Comparison of ENCODE assay signal across 18 cellular contexts in the genomic region with DNA sequence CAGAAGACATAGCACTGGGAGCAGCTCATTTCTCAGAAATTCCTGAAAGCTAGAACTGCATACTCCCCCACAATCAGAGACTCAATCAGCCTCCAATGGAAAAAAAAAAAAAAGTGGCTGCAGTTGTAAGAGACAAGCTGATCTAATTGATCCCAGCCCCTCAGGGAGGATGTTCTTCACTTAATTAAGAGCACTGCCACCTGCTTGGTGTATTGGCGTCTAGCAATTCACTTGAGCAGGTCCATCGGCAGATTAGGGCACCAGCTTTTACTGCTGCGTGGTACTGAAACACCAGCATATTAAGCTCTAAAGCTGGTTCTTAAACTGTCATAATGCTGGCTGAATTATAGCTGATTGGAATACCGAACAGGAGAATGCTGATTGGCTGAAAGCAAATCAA.
A peak's percentile ranks its signal among the peaks of the same experiment; 100 is the strongest.
DNase-seq lines count a peak whose midpoint lies in the region; ATAC-seq and TF ChIP-seq lines count a peak whose summit lies in the region.
"Had no signal": no experiment of that assay in that cellular context is flagged by ENCODE, and none has a peak within 500 bp of the region (broad histone marks: within the 10 kb centered on the region; RNA-seq: fewer than 3 reads in every experiment).

No MANE protein-coding gene starts in this region.

- H3K27me3 ChIP-seq in GM23338 (ENCODE audit: insufficient read depth), result no peaks in the 10 kb centered on the region
- no peaks in the 10 kb centered on the region for H3K27me3 ChIP-seq in mesendoderm (ENCODE audit: insufficient read depth, low read length, poor library complexity)

- H4K20me1 ChIP-seq in GM23338 (replicated peaks; ENCODE audit: insufficient read depth), result no peaks in the 10 kb centered on the region

- H3K27me3 Mint-ChIP-seq in GM23338 (ENCODE audit: insufficient read depth, low read depth, poor library complexity), result no peaks in the 10 kb centered on the region
- H3K27me3 Mint-ChIP-seq: IgD-negative memory B cell, T-helper 17 cell had no signal

- no peak overlapping the region for H2AK5ac ChIP-seq in mesendoderm (ENCODE audit: low read length)

- no peaks in the 10 kb centered on the region for H3K36me3 Mint-ChIP-seq in GM23338 (ENCODE audit: low read depth)
- H3K36me3 Mint-ChIP-seq: CD8-positive, alpha-beta T cell; IgD-negative memory B cell had no signal

- peaks cover 4% of the 10 kb centered on the region; the same call in 1 of the 2 replicates for H3K4me1 ChIP-seq in GM23338 (ENCODE audit: insufficient read depth)
- H3K4me1 ChIP-seq in mesendoderm (ENCODE audit: control insufficient read depth, low read depth, low read length), result no peaks in the 10 kb centered on the region

- no peaks in the 10 kb centered on the region for H3K79me1 ChIP-seq in mesendoderm (ENCODE audit: low read length)

- no peak overlapping the region for H3K4me3 Mint-ChIP-seq in GM23338
- H3K4me3 Mint-ChIP-seq: CD8-positive, alpha-beta T cell; IgD-negative memory B cell; T-helper 17 cell had no signal

- WGBS in mesendoderm (ENCODE audit: extremely low coverage, insufficient coverage, low lambda C conversion rate), result no CpG with 5 or more reads among the region's 4 CpGs

- peak; percentile 13 for DNase-seq in GM23338 (ENCODE audit: low spot score)
- DNase-seq in NCI-H82 (lab: John Stamatoyannopoulos, UW), result peak; percentile 97
- DNase-seq in mesendoderm, result peak; percentile 37
- DNase-seq in retina, result peak; percentile 21
- no peak for DNase-seq in COLO829 (ENCODE audit: low spot score)
- DNase-seq: C1 segment of cervical spinal cord; CD8-positive, alpha-beta T cell; MM.1S; NCI-H2029 treated with DMSO at 0.1 percent for 48 hours; NCI-H446 treated with DMSO at 0.1 percent for 48 hours; SHP77 treated with DMSO at 0.1 percent for 48 hours; T-helper 17 cell had no signal

- H3K56ac ChIP-seq in mesendoderm (ENCODE audit: low read length), result no peak overlapping the region

- H3K9ac ChIP-seq in mesendoderm (ENCODE audit: low read length), result no peak overlapping the region
- H3K9ac ChIP-seq: KMS-11 had no signal

- no peak overlapping the region for H2BK15ac ChIP-seq in mesendoderm (replicated peaks; ENCODE audit: low read depth)

- H3K27ac Mint-ChIP-seq in GM23338, result no peak overlapping the region
- H3K27ac Mint-ChIP-seq: CD8-positive, alpha-beta T cell; IgD-negative memory B cell; T-helper 17 cell had no signal

- H3K4me2 ChIP-seq in GM23338, result no peak overlapping the region
- no peak overlapping the region for H3K4me2 ChIP-seq in mesendoderm (ENCODE audit: low read length)
- H3K4me2 ChIP-seq: KMS-11 had no signal

- no peak for TF ChIP-seq CTCF in GM23338 (conservative IDR thresholded peaks at IDR 0.05; ENCODE audit: low read depth in 2 of 2)

- H3K79me2 ChIP-seq in GM23338 (replicated peaks; ENCODE audit: insufficient read depth) (no peaks in the 10 kb centered on the region), mesendoderm (ENCODE audit: control insufficient read depth, insufficient read depth, low read length) (no peaks in the 10 kb centered on the region)

- no peaks in the 10 kb centered on the region for H3K9me2 ChIP-seq in GM23338 (ENCODE audit: insufficient read depth)

- H3K36me3 ChIP-seq in GM23338 (ENCODE audit: insufficient read depth), result no peaks in the 10 kb centered on the region
- no peaks in the 10 kb centered on the region for H3K36me3 ChIP-seq in mesendoderm (ENCODE audit: control insufficient read depth, insufficient read depth, low read length)

- H3K23ac ChIP-seq in mesendoderm (ENCODE audit: low read length), result no peak overlapping the region

- H3K4me3 ChIP-seq in GM23338 (no peak overlapping the region), mesendoderm (ENCODE audit: low read length) (no peak overlapping the region)
- H3K4me3 ChIP-seq: SK-N-MC had no signal

- no peak overlapping the region for H2BK5ac ChIP-seq in mesendoderm (ENCODE audit: low read length)

- H3K27ac ChIP-seq in GM23338 (ENCODE audit: low read depth) (no peak overlapping the region), mesendoderm (ENCODE audit: low read depth, low read length) (no peak overlapping the region)
- H3K27ac ChIP-seq: HL-60, KMS-11, SK-N-MC had no signal

- H2BK120ac ChIP-seq in mesendoderm (ENCODE audit: low read depth, low read length), result no peak overlapping the region

- H2AFZ ChIP-seq in GM23338, result no peak overlapping the region; the same call in 1 of the 2 replicates

- H3K4ac ChIP-seq in mesendoderm (ENCODE audit: low read depth, low read length), result no peak overlapping the region

- ATAC-seq in GM23338, result no peak
- ATAC-seq in esophagus mucosa, result no peak
- ATAC-seq in GM19455 (IDR thresholded peaks at IDR 0.05; ENCODE audit: unreplicated experiment), result no peak
- ATAC-seq: CD8-positive, alpha-beta T cell; T-helper 17 cell had no signal

- H3K4me1 Mint-ChIP-seq in GM23338, result peaks cover 6% of the 10 kb centered on the region; the same call in 2 of the 3 replicates
- H3K4me1 Mint-ChIP-seq: IgD-negative memory B cell, T-helper 17 cell had no signal

- no peak overlapping the region for H4K5ac ChIP-seq in mesendoderm (ENCODE audit: low read length)

- no peak overlapping the region for H3K18ac ChIP-seq in mesendoderm (ENCODE audit: low read length)

- H4K8ac ChIP-seq in mesendoderm (ENCODE audit: low read depth, low read length), result no peak overlapping the region

- H3K9me3 Mint-ChIP-seq in GM23338, result no peaks in the 10 kb centered on the region

- no peaks in the 10 kb centered on the region for H3F3A ChIP-seq in GM23338 (replicated peaks; ENCODE audit: low read depth)

TF ChIP-seq in GM23338, 12 proteins besides CTCF, POLR2A, EP300 and RAD21:
- no peak for TF ChIP-seq NANOG (IDR thresholded peaks at IDR 0.05; ENCODE audit: borderline replicate concordance)
- TF ChIP-seq POLR2AphosphoS5 (IDR thresholded peaks at IDR 0.05; ENCODE audit: low read depth), result no peak
- TF ChIP-seq EZH2phosphoT487 (IDR thresholded peaks at IDR 0.05; ENCODE audit: unreplicated experiment), result no peak
- no peak for TF ChIP-seq CREB1 (CRISPR knock-in tag; IDR thresholded peaks at IDR 0.05; ENCODE audit: low read depth)
- TF ChIP-seq, protein P1, sequence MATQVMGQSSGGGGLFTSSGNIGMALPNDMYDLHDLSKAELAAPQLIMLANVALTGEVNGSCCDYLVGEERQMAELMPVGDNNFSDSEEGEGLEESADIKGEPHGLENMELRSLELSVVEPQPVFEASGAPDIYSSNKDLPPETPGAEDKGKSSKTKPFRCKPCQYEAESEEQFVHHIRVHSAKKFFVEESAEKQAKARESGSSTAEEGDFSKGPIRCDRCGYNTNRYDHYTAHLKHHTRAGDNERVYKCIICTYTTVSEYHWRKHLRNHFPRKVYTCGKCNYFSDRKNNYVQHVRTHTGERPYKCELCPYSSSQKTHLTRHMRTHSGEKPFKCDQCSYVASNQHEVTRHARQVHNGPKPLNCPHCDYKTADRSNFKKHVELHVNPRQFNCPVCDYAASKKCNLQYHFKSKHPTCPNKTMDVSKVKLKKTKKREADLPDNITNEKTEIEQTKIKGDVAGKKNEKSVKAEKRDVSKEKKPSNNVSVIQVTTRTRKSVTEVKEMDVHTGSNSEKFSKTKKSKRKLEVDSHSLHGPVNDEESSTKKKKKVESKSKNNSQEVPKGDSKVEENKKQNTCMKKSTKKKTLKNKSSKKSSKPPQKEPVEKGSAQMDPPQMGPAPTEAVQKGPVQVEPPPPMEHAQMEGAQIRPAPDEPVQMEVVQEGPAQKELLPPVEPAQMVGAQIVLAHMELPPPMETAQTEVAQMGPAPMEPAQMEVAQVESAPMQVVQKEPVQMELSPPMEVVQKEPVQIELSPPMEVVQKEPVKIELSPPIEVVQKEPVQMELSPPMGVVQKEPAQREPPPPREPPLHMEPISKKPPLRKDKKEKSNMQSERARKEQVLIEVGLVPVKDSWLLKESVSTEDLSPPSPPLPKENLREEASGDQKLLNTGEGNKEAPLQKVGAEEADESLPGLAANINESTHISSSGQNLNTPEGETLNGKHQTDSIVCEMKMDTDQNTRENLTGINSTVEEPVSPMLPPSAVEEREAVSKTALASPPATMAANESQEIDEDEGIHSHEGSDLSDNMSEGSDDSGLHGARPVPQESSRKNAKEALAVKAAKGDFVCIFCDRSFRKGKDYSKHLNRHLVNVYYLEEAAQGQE (IDR thresholded peaks at IDR 0.05; ENCODE audit: unreplicated experiment), result no peak
TF ChIP-seq in GM23338: peak in this region for 0.
